In the genomic region with DNA sequence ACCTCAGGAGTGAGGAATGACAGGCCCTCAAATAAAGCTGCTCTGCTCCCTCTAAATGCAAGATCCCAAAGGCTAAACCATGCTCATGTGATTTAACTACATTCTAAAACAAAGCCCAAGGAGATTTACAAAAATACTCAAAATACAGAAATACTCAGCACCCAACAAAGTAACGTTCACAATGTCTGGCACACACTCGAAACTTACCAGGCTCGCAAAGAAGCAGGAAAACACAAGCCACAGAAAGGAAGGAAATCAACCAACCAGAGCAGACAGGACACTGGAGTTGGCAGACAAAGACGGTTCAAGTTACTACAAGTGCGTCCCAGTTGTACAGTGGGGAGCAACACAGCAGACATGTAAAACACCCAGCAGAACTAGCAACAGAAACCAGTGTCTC, we compare ENCODE assay signal across 19 cellular contexts.
"Had no signal": no experiment of that assay in that cellular context is flagged by ENCODE, and none has a peak within 500 bp of the region (broad histone marks: within the 10 kb centered on the region; RNA-seq: fewer than 3 reads in every experiment).

No MANE protein-coding gene starts in this region.

- H3K9me3 ChIP-seq: lower lobe of right lung, ovary, psoas muscle, spleen, thoracic aorta, tibial nerve, upper lobe of right lung, uterus had no signal

- H3K27me3 ChIP-seq: ovary, spleen, tibial nerve, upper lobe of right lung, uterus had no signal

- H3K4me1 ChIP-seq: lower lobe of right lung, psoas muscle, spleen, tibial nerve, upper lobe of right lung, uterus had no signal

- H3K4me3 ChIP-seq: lower lobe of right lung, ovary, psoas muscle, skin epidermis, spleen, thoracic aorta, tibial nerve, upper lobe of right lung, uterus had no signal

- ATAC-seq: left ventricle myocardium superior; lower lobe of right lung; naive thymus-derived CD8-positive, alpha-beta T cell; psoas muscle; right cardiac atrium; stimulated activated naive B cell treated with anti-CD40 and anti-IgM and Interleukin-4, amounts not matched to agents 10 μg/mL and 1 μg/mL and 100 μg/mL, for 72 hours; upper lobe of right lung had no signal

- DNase-seq: effector memory CD4-positive, alpha-beta T cell; erythroblast; head of caudate nucleus; left ventricle myocardium superior; lower lobe of right lung; naive thymus-derived CD8-positive, alpha-beta T cell; occipital lobe; ovary; posterior cingulate gyrus; psoas muscle; right cardiac atrium; spleen; stimulated activated CD4-positive, alpha-beta T cell treated with anti-CD3 and anti-CD28 coated beads, Interleukin-4, amount 100 ng/mL, for 4 hours; stimulated activated naive B cell treated with anti-CD40 and anti-IgM and Interleukin-4, amounts not matched to agents 10 μg/mL and 1 μg/mL and 100 μg/mL, for 72 hours; upper lobe of right lung; uterus had no signal

- H3K27ac ChIP-seq: lower lobe of right lung, ovary, psoas muscle, skin epidermis, spleen, thoracic aorta, tibial nerve, upper lobe of right lung, uterus had no signal

- H3K36me3 ChIP-seq: ovary, uterus had no signal
